9 cellular contexts compared by ENCODE assay signal in genomic region chr11:8962827-8963226, GRCh38. TPM values are rescaled to one million over a fixed set of nuclear protein-coding genes. Genes with fewer than 3 reads are reported as not detected.
DNase-seq lines count a peak whose midpoint lies in the region; ATAC-seq and TF ChIP-seq lines count a peak whose summit lies in the region.
"Had no signal": no experiment of that assay in that cellular context is flagged by ENCODE, and none has a peak within 500 bp of the region (broad histone marks: within the 10 kb centered on the region; RNA-seq: fewer than 3 reads in every experiment).

No MANE protein-coding gene starts in this region.

- H3K4me1 ChIP-seq in hepatocyte (ENCODE audit: insufficient read depth) (peaks cover 4% of the 10 kb centered on the region), stomach smooth muscle (ENCODE audit: control insufficient read depth, insufficient read depth, low read length) (peaks cover 23% of the 10 kb centered on the region), left lung (peaks cover 18 to 60% of the 10 kb centered on the region in 2 donors)

- no peaks in the 10 kb centered on the region for H3K27me3 Mint-ChIP-seq in activated CD4-positive, alpha-beta T cell treated with anti-CD3 and anti-CD28 coated beads, Interleukin-2, amount 10 ng/mL, durations not matched to agents 7 days and 5 days
- H3K27me3 Mint-ChIP-seq in activated CD8-positive, alpha-beta T cell treated with anti-CD3 and anti-CD28 coated beads for 36 hours, result no peaks in the 10 kb centered on the region

- POLR2A ChIA-PET in activated CD4-positive, alpha-beta T cell treated with anti-CD3 and anti-CD28 coated beads, Interleukin-2, amount 10 ng/mL, durations not matched to agents 7 days and 5 days (lab: Charles Lee), result no interaction called here
- POLR2A ChIA-PET in activated CD8-positive, alpha-beta T cell treated with anti-CD3 and anti-CD28 coated beads for 36 hours (lab: Charles Lee), result interaction anchor here (0.9 to 3.0 kb wide), 3 partner anchors 51 to 280 kb away, joined by 3 to 16 read pairs (median 6); partner anchors contain the start of genes RPL27A and TRIM66

- no peak for ATAC-seq in activated CD8-positive, alpha-beta T cell treated with anti-CD3 and anti-CD28 coated beads for 36 hours
- ATAC-seq in HG02852 (IDR thresholded peaks at IDR 0.05; ENCODE audit: unreplicated experiment), result no peak
- ATAC-seq in left lung, result no peak

- H3K9ac ChIP-seq in stomach smooth muscle (ENCODE audit: low read length in 2 of 2), result peak overlapping the region; percentile 97 to 98

- H3K36me3 ChIP-seq in hepatocyte (replicated peaks; ENCODE audit: insufficient read depth, low read depth) (no peaks in the 10 kb centered on the region), stomach smooth muscle (ENCODE audit: control insufficient read depth in 2 of 2, insufficient read depth in 2 of 2, low read length in 2 of 2) (peaks cover 0 to 6% of the 10 kb centered on the region in 2 donors), left lung (peaks cover 0 to 5% of the 10 kb centered on the region in 2 donors)

- H3K27ac Mint-ChIP-seq in activated CD4-positive, alpha-beta T cell treated with anti-CD3 and anti-CD28 coated beads, Interleukin-2, amount 10 ng/mL, durations not matched to agents 7 days and 5 days, result peak overlapping the region; percentile 97
- peak overlapping the region; percentile 89 for H3K27ac Mint-ChIP-seq in activated CD8-positive, alpha-beta T cell treated with anti-CD3 and anti-CD28 coated beads for 36 hours

- H3K9me3 Mint-ChIP-seq in activated CD4-positive, alpha-beta T cell treated with anti-CD3 and anti-CD28 coated beads, Interleukin-2, amount 10 ng/mL, durations not matched to agents 7 days and 5 days, result no peaks in the 10 kb centered on the region
- no peaks in the 10 kb centered on the region for H3K9me3 Mint-ChIP-seq in activated CD8-positive, alpha-beta T cell treated with anti-CD3 and anti-CD28 coated beads for 36 hours

- H3K27me3 ChIP-seq in hepatocyte (no peaks in the 10 kb centered on the region), stomach smooth muscle (ENCODE audit: control insufficient read depth in 1 of 2, insufficient read depth in 2 of 2, low read length in 2 of 2) (no peaks in the 10 kb centered on the region), left lung (no peaks in the 10 kb centered on the region)

- H3K4me3 Mint-ChIP-seq in activated CD4-positive, alpha-beta T cell treated with anti-CD3 and anti-CD28 coated beads, Interleukin-2, amount 10 ng/mL, durations not matched to agents 7 days and 5 days, result peak overlapping the region; percentile 97
- H3K4me3 Mint-ChIP-seq in activated CD8-positive, alpha-beta T cell treated with anti-CD3 and anti-CD28 coated beads for 36 hours, result peak overlapping the region; percentile 94

- H3K36me3 Mint-ChIP-seq in activated CD4-positive, alpha-beta T cell treated with anti-CD3 and anti-CD28 coated beads, Interleukin-2, amount 10 ng/mL, durations not matched to agents 7 days and 5 days (ENCODE audit: low read depth), result peaks cover 7% of the 10 kb centered on the region
- no peaks in the 10 kb centered on the region for H3K36me3 Mint-ChIP-seq in activated CD8-positive, alpha-beta T cell treated with anti-CD3 and anti-CD28 coated beads for 36 hours (ENCODE audit: low read depth)

- intact Hi-C loops in activated CD8-positive, alpha-beta T cell treated with anti-CD3 and anti-CD28 coated beads for 36 hours (cut with micrococcal nuclease), result loop anchor here (5.0 kb wide), 2 partner anchors 51 to 276 kb away; partner anchors contain the start of gene AKIP1
- intact Hi-C loops in left lung (cut with DNase I), result no loop called here

- peak overlapping the region; percentile 97 for H3K27ac ChIP-seq in hepatocyte
- peak overlapping the region; percentile 98 for H3K27ac ChIP-seq in stomach smooth muscle (ENCODE audit: low read length)
- H3K27ac ChIP-seq in left lung, result peak overlapping the region in 1 of 2 donors; percentile 98

- H3K9me2 ChIP-seq in hepatocyte (replicated peaks; ENCODE audit: insufficient read depth), result no peaks in the 10 kb centered on the region

- H3K4me1 Mint-ChIP-seq in activated CD4-positive, alpha-beta T cell treated with anti-CD3 and anti-CD28 coated beads, Interleukin-2, amount 10 ng/mL, durations not matched to agents 7 days and 5 days, result peaks cover 34% of the 10 kb centered on the region
- H3K4me1 Mint-ChIP-seq in activated CD8-positive, alpha-beta T cell treated with anti-CD3 and anti-CD28 coated beads for 36 hours (ENCODE audit: low read depth), result peaks cover 34% of the 10 kb centered on the region

- no peaks in the 10 kb centered on the region for H3K9me3 ChIP-seq in hepatocyte (ENCODE audit: low read depth)
- no peaks in the 10 kb centered on the region for H3K9me3 ChIP-seq in stomach smooth muscle (ENCODE audit: control insufficient read depth in 2 of 2, low read length in 2 of 2)
- no peaks in the 10 kb centered on the region for H3K9me3 ChIP-seq in left lung

- peak overlapping the region; percentile 86 for H3K4me2 ChIP-seq in hepatocyte

- DNase-seq in activated CD4-positive, alpha-beta T cell treated with anti-CD3 and anti-CD28 coated beads, Interleukin-2, amount 10 ng/mL, durations not matched to agents 7 days and 5 days, result no peak
- no peak for DNase-seq in activated CD4-positive, alpha-beta T cell treated with anti-CD3 and anti-CD28 coated beads for 4 hours
- no peak for DNase-seq in activated CD8-positive, alpha-beta T cell treated with anti-CD3 and anti-CD28 coated beads for 36 hours
- DNase-seq in hepatocyte (ENCODE audit: low spot score) (no peak), globus pallidus (ENCODE audit: low spot score) (no peak), left lung (no peak)

- TF ChIP-seq CTCF in activated CD8-positive, alpha-beta T cell treated with anti-CD3 and anti-CD28 coated beads for 36 hours (IDR thresholded peaks at IDR 0.05), result no peak
- TF ChIP-seq CTCF in hepatocyte (IDR thresholded peaks at IDR 0.05; ENCODE audit: poor library complexity) (no peak), left lung (IDR thresholded peaks at IDR 0.05) (no peak)

- H4K20me1 ChIP-seq in hepatocyte (ENCODE audit: insufficient read depth, poor library complexity, severe bottlenecking), result no peaks in the 10 kb centered on the region

- H3K79me2 ChIP-seq in hepatocyte, result peaks cover 47% of the 10 kb centered on the region

- H3K4me3 ChIP-seq in hepatocyte (peak overlapping the region; percentile 94), stomach smooth muscle (ENCODE audit: low read length in 2 of 2) (peak overlapping the region; percentile 33 to 92), left lung (peak overlapping the region in 1 of 2 donors; percentile 85)

- CTCF ChIA-PET in activated CD4-positive, alpha-beta T cell treated with anti-CD3 and anti-CD28 coated beads, Interleukin-2, amount 10 ng/mL, durations not matched to agents 7 days and 5 days (lab: Charles Lee), result no interaction called here
- CTCF ChIA-PET in activated CD8-positive, alpha-beta T cell treated with anti-CD3 and anti-CD28 coated beads for 36 hours (lab: Charles Lee), result interaction anchor here (1.3 to 3.0 kb wide), 5 partner anchors 48 to 175 kb away, joined by 3 to 20 read pairs (median 4); no protein-coding TSS in a partner anchor

- 48% methylated on average over 2 of the region's 2 CpGs for WGBS in hepatocyte (ENCODE audit: low lambda C conversion rate, missing lambda C conversion rate)

- no peak overlapping the region for H2AFZ ChIP-seq in hepatocyte

RNA-seq across cellular contexts. Expression of gene TMEM9B, which starts 1.4 kb away (rescaled TPM):
- 10 to 100 TPM; 27.7 to 35.2 TPM for total RNA-seq in activated CD4-positive, alpha-beta T cell treated with anti-CD3 and anti-CD28 coated beads, Interleukin-2, amount 10 ng/mL, durations not matched to agents 7 days and 5 days
- total RNA-seq in activated CD8-positive, alpha-beta T cell treated with anti-CD3 and anti-CD28 coated beads for 36 hours, result 10 to 100 TPM; 14.6 to 16.3 TPM
- 47.4 and 47.7 TPM in 2 replicates for total RNA-seq in hepatocyte
- 64.9 and 69.6 TPM in 2 replicates for polyA plus RNA-seq in hepatocyte
- total RNA-seq in left lung, result 10 to 100 TPM; 54.2 to 61.7 TPM

RNA-seq across cellular contexts. Expression of gene ASCL3, which starts 20.0 kb away (rescaled TPM):
- total RNA-seq in activated CD4-positive, alpha-beta T cell treated with anti-CD3 and anti-CD28 coated beads, Interleukin-2, amount 10 ng/mL, durations not matched to agents 7 days and 5 days, result not detected
- not detected for total RNA-seq in activated CD8-positive, alpha-beta T cell treated with anti-CD3 and anti-CD28 coated beads for 36 hours
- not detected in 2 replicates for total RNA-seq in hepatocyte
- polyA plus RNA-seq in hepatocyte, result not detected in 2 replicates
- total RNA-seq in left lung, result not detected
- total RNA-seq: temporal lobe had no signal

RNA-seq across cellular contexts. Expression of gene C11orf16, which starts 30.1 kb away (rescaled TPM):
- not detected for total RNA-seq in activated CD4-positive, alpha-beta T cell treated with anti-CD3 and anti-CD28 coated beads, Interleukin-2, amount 10 ng/mL, durations not matched to agents 7 days and 5 days
- total RNA-seq in activated CD8-positive, alpha-beta T cell treated with anti-CD3 and anti-CD28 coated beads for 36 hours, result not detected
- 0.08 TPM in 1 of 2 replicates, not detected in the other for total RNA-seq in hepatocyte
- polyA plus RNA-seq in hepatocyte, result not detected in 2 replicates
- total RNA-seq in left lung, result 1 to 10 TPM in 1 of 2 donors, not detected in 1; 2.0 TPM

RNA-seq across cellular contexts. Expression of gene NRIP3, which starts 41.0 kb away (rescaled TPM):
- total RNA-seq in activated CD4-positive, alpha-beta T cell treated with anti-CD3 and anti-CD28 coated beads, Interleukin-2, amount 10 ng/mL, durations not matched to agents 7 days and 5 days, result under 1 TPM; 0.62 to 0.75 TPM
- 1 to 10 TPM; 1.1 to 2.2 TPM for total RNA-seq in activated CD8-positive, alpha-beta T cell treated with anti-CD3 and anti-CD28 coated beads for 36 hours
- total RNA-seq in hepatocyte, result 2.4 and 3.2 TPM in 2 replicates
- polyA plus RNA-seq in hepatocyte, result 2.2 and 2.9 TPM in 2 replicates
- 1 to 10 TPM; 1.1 to 2.3 TPM for total RNA-seq in left lung

RNA-seq across cellular contexts. Expression of gene AKIP1, which starts 51.8 kb away (rescaled TPM):
- total RNA-seq in activated CD4-positive, alpha-beta T cell treated with anti-CD3 and anti-CD28 coated beads, Interleukin-2, amount 10 ng/mL, durations not matched to agents 7 days and 5 days, result 10 to 100 TPM; 30.0 to 35.0 TPM
- total RNA-seq in activated CD8-positive, alpha-beta T cell treated with anti-CD3 and anti-CD28 coated beads for 36 hours, result 10 to 100 TPM; 27.8 to 28.2 TPM
- total RNA-seq in hepatocyte, result 26.6 and 32.2 TPM in 2 replicates
- polyA plus RNA-seq in hepatocyte, result 31.3 and 41.1 TPM in 2 replicates
- 10 to 100 TPM; 23.2 to 29.1 TPM for total RNA-seq in left lung
